In genomic region chr4:88659061-88659889, GRCh38 we compare ENCODE assay signal across 8 cellular contexts. TPM values are rescaled to one million over a fixed set of nuclear protein-coding genes. Genes with fewer than 3 reads are reported as not detected.
DNase-seq lines count a peak whose midpoint lies in the region; ATAC-seq, FAIRE-seq and TF ChIP-seq lines count a peak whose summit lies in the region.

No MANE protein-coding gene starts in this region.

- no peaks in the 10 kb centered on the region for H3K9me3 ChIP-seq in kidney (ENCODE audit: control insufficient read depth in 1 of 2, low read length in 2 of 2)

- peaks cover 7 to 29% of the 10 kb centered on the region in 2 donors for H3K4me1 ChIP-seq in kidney (ENCODE audit: control insufficient read depth in 1 of 2, insufficient read depth in 1 of 2, low read depth in 1 of 2, low read length in 2 of 2)

- peak; percentile 81 for ATAC-seq in activated CD4-positive, alpha-beta T cell treated with anti-CD3 and anti-CD28 coated beads for 36 hours
- ATAC-seq in GM21360 (IDR thresholded peaks at IDR 0.05; ENCODE audit: unreplicated experiment) (peak; percentile 92), HG03520 (IDR thresholded peaks at IDR 0.05; ENCODE audit: unreplicated experiment) (peak; percentile 84)
- peak; percentile 66 for ATAC-seq in stimulated activated memory B cell treated with anti-CD40 and anti-IgM and Interleukin-4, amounts not matched to agents 10 μg/mL and 1 μg/mL and 100 μg/mL, for 72 hours

- H3K9ac ChIP-seq in kidney (ENCODE audit: low read length in 2 of 2) = peak overlapping the region; percentile 13 to 51

- intact Hi-C loops in activated CD4-positive, alpha-beta T cell treated with anti-CD3 and anti-CD28 coated beads for 36 hours (cut with DNase I, micrococcal nuclease) = loop anchor here (1.0 to 5.0 kb wide), 4 partner anchors 66 to 137 kb away; partner anchors contain the start of genes HERC3 (in 1 of the 2) and PYURF (in 1 of the 2)
- intact Hi-C loops in kidney (cut with DNase I) = no loop called here

- H3K27ac ChIP-seq in kidney (ENCODE audit: low read depth in 2 of 2, low read length in 2 of 2) = peak overlapping the region in 1 of 2 donors; percentile 73

- no peaks in the 10 kb centered on the region for H3K27me3 Mint-ChIP-seq in activated CD4-positive, alpha-beta T cell treated with anti-CD3 and anti-CD28 coated beads for 36 hours
- no peaks in the 10 kb centered on the region for H3K27me3 Mint-ChIP-seq in stimulated activated memory B cell treated with anti-CD40 and anti-IgM and Interleukin-4, amounts not matched to agents 10 μg/mL and 1 μg/mL and 100 μg/mL, for 72 hours

- H3K9me3 Mint-ChIP-seq in activated CD4-positive, alpha-beta T cell treated with anti-CD3 and anti-CD28 coated beads for 36 hours (ENCODE audit: low read depth) = no peaks in the 10 kb centered on the region
- no peaks in the 10 kb centered on the region for H3K9me3 Mint-ChIP-seq in stimulated activated memory B cell treated with anti-CD40 and anti-IgM and Interleukin-4, amounts not matched to agents 10 μg/mL and 1 μg/mL and 100 μg/mL, for 72 hours

- H3K4me3 ChIP-seq in cardiac fibroblast (replicated peaks in 1 of 2; ENCODE audit: low read depth in 2 of 2, low read length in 2 of 2) (no peak overlapping the region), kidney (ENCODE audit: low read length in 2 of 2) (no peak overlapping the region)

- CTCF ChIA-PET in activated CD4-positive, alpha-beta T cell treated with anti-CD3 and anti-CD28 coated beads for 36 hours (lab: Charles Lee) = interaction anchor here (0.6 to 1.3 kb wide), 11 partner anchors 9 to 490 kb away, joined by 3 to 20 read pairs (median 5); partner anchors contain the start of gene HERC3

- peaks cover 7% of the 10 kb centered on the region for H3K4me1 Mint-ChIP-seq in activated CD4-positive, alpha-beta T cell treated with anti-CD3 and anti-CD28 coated beads for 36 hours
- H3K4me1 Mint-ChIP-seq in stimulated activated memory B cell treated with anti-CD40 and anti-IgM and Interleukin-4, amounts not matched to agents 10 μg/mL and 1 μg/mL and 100 μg/mL, for 72 hours = no peaks in the 10 kb centered on the region

- H3K36me3 ChIP-seq in kidney (ENCODE audit: control insufficient read depth in 1 of 2, insufficient read depth in 2 of 2, low read length in 2 of 2) = peaks cover 10 to 23% of the 10 kb centered on the region in 2 donors

- H3K36me3 Mint-ChIP-seq in activated CD4-positive, alpha-beta T cell treated with anti-CD3 and anti-CD28 coated beads for 36 hours (ENCODE audit: low read depth) = peaks cover 28% of the 10 kb centered on the region
- peaks cover 50% of the 10 kb centered on the region for H3K36me3 Mint-ChIP-seq in stimulated activated memory B cell treated with anti-CD40 and anti-IgM and Interleukin-4, amounts not matched to agents 10 μg/mL and 1 μg/mL and 100 μg/mL, for 72 hours

- H3K27ac Mint-ChIP-seq in activated CD4-positive, alpha-beta T cell treated with anti-CD3 and anti-CD28 coated beads for 36 hours = no peak overlapping the region
- no peak overlapping the region for H3K27ac Mint-ChIP-seq in stimulated activated memory B cell treated with anti-CD40 and anti-IgM and Interleukin-4, amounts not matched to agents 10 μg/mL and 1 μg/mL and 100 μg/mL, for 72 hours

- peak; percentile 50 for FAIRE-seq in kidney (lab: Jason Lieb, UNC)

- POLR2A ChIA-PET in activated CD4-positive, alpha-beta T cell treated with anti-CD3 and anti-CD28 coated beads for 36 hours (lab: Charles Lee) = no interaction called here

- no peak overlapping the region for H3K4me3 Mint-ChIP-seq in activated CD4-positive, alpha-beta T cell treated with anti-CD3 and anti-CD28 coated beads for 36 hours
- no peak overlapping the region for H3K4me3 Mint-ChIP-seq in stimulated activated memory B cell treated with anti-CD40 and anti-IgM and Interleukin-4, amounts not matched to agents 10 μg/mL and 1 μg/mL and 100 μg/mL, for 72 hours

- peak; percentile 54 for DNase-seq in activated CD4-positive, alpha-beta T cell treated with anti-CD3 and anti-CD28 coated beads for 36 hours
- DNase-seq in activated CD4-positive, alpha-beta T cell treated with anti-CD3 and anti-CD28 coated beads for 1 hour = no peak
- DNase-seq in SK-N-DZ (ENCODE audit: low spot score) = peak; percentile 37
- DNase-seq in cardiac fibroblast (ENCODE audit: low read depth in 2 of 2) = peak; percentile 83 to 85
- DNase-seq in kidney = no peak

- TF ChIP-seq CTCF in cardiac fibroblast (IDR thresholded peaks at IDR 0.05; ENCODE audit: low read depth, low read length) (peak; percentile 90), kidney (IDR thresholded peaks at IDR 0.05; ENCODE audit: borderline replicate concordance, extremely low read depth, insufficient read depth) (peak; percentile 84)

RNA-seq across cellular contexts. Expression of gene NAP1L5, which starts 38.4 kb away (rescaled TPM):
- 1 to 10 TPM; 4.9 to 5.2 TPM for total RNA-seq in activated CD4-positive, alpha-beta T cell treated with anti-CD3 and anti-CD28 coated beads for 36 hours
- 14.4 and 19.0 TPM in 2 replicates for polyA plus RNA-seq in SK-N-DZ (2014; cell fraction: cytosol; rRNA removed)
- polyA plus RNA-seq in SK-N-DZ (2014; cell fraction: nucleus; rRNA removed) = 6.1 and 6.6 TPM in 2 replicates
- total RNA-seq in kidney = 5.9 TPM
- 12.4 TPM for polyA plus RNA-seq in kidney (ENCODE audit: insufficient read depth, low read depth, low replicate concordance)

Comparison
In these comparisons a context has a peak if more than half of its experiments do, and no peak if none do; other contexts are left out.
1. DNase-seq: peak in activated CD4-positive, alpha-beta T cell treated with anti-CD3 and anti-CD28 coated beads for 36 hours (single experiment), SK-N-DZ (single experiment) and cardiac fibroblast (2 of 2); none in activated CD4-positive, alpha-beta T cell treated with anti-CD3 and anti-CD28 coated beads for 1 hour (single experiment) and kidney (single experiment).
2. Peak in every context shown above with its lines, with median percentiles within 50 percentile points of each other: ATAC-seq.